27 cellular contexts compared by ENCODE assay signal in genomic region chr12:23750923-23751322, GRCh38.
"Had no signal": no experiment of that assay in that cellular context is flagged by ENCODE, and none has a peak within 500 bp of the region (broad histone marks: within the 10 kb centered on the region; RNA-seq: fewer than 3 reads in every experiment).

No MANE protein-coding gene starts in this region.

- H3K4me3 Mint-ChIP-seq: effector memory CD8-positive, alpha-beta T cell; memory B cell; mesothelial cell of epicardium; naive B cell; natural killer cell treated with Interleukin-12 subunit alpha and Interleukin-12 subunit beta and Interleukin-15 and Interleukin-18, amount 100 ng/mL, for 72 hours; stimulated activated naive CD8-positive, alpha-beta T cell treated with anti-CD3 and anti-CD28 coated beads, Interleukin-15, amount 100 ng/mL, for 72 hours had no signal

- DNase-seq: dermis blood vessel endothelial cell; effector memory CD8-positive, alpha-beta T cell; erythroblast; esophagus squamous epithelium; head of caudate nucleus; mucosa of descending colon; naive B cell; occipital lobe; ovary; posterior cingulate gyrus; right lobe of liver; small intestine; stimulated activated CD4-positive, alpha-beta T cell treated with anti-CD3 and anti-CD28 coated beads, Interleukin-12 subunit alpha, Interleukin-12 subunit beta, amount 100 ng/mL, for 4 hours; stimulated activated CD4-positive, alpha-beta T cell treated with anti-CD3 and anti-CD28 coated beads, Interleukin-1b, Interleukin-23, amount 100 ng/mL, for 48 hours; stimulated activated CD4-positive, alpha-beta T cell treated with anti-CD3 and anti-CD28 coated beads, Interleukin-4, amount 100 ng/mL, for 1 hour; stimulated activated CD8-positive, alpha-beta memory T cell treated with anti-CD3 and anti-CD28 coated beads, Interleukin-4, amount 100 ng/mL, for 48 hours; stimulated activated naive CD4-positive, alpha-beta T cell; stimulated activated naive CD8-positive, alpha-beta T cell treated with anti-CD3 and anti-CD28 coated beads, Interleukin-15, amount 100 ng/mL, for 72 hours; transverse colon had no signal

- H3K9me3 ChIP-seq: esophagus squamous epithelium, mucosa of descending colon, ovary, right lobe of liver, suprapubic skin, transverse colon, vagina had no signal

- H3K27me3 ChIP-seq: esophagus squamous epithelium, ovary, right lobe of liver, suprapubic skin, transverse colon, vagina had no signal

- H3K36me3 Mint-ChIP-seq: memory B cell; mesothelial cell of epicardium; naive B cell; natural killer cell treated with Interleukin-12 subunit alpha and Interleukin-12 subunit beta and Interleukin-15 and Interleukin-18, amount 100 ng/mL, for 72 hours had no signal

- H3K4me1 Mint-ChIP-seq: memory B cell; naive B cell; stimulated activated naive CD8-positive, alpha-beta T cell treated with anti-CD3 and anti-CD28 coated beads, Interleukin-15, amount 100 ng/mL, for 72 hours had no signal

- H3K27me3 Mint-ChIP-seq: effector memory CD8-positive, alpha-beta T cell; memory B cell; naive B cell; natural killer cell treated with Interleukin-12 subunit alpha and Interleukin-12 subunit beta and Interleukin-15 and Interleukin-18, amount 100 ng/mL, for 72 hours; stimulated activated naive CD8-positive, alpha-beta T cell treated with anti-CD3 and anti-CD28 coated beads, Interleukin-15, amount 100 ng/mL, for 72 hours had no signal

- H3K9me3 Mint-ChIP-seq: memory B cell had no signal

- H3K27ac Mint-ChIP-seq: effector memory CD8-positive, alpha-beta T cell; memory B cell; mesothelial cell of epicardium; naive B cell; natural killer cell treated with Interleukin-12 subunit alpha and Interleukin-12 subunit beta and Interleukin-15 and Interleukin-18, amount 100 ng/mL, for 72 hours; stimulated activated naive CD8-positive, alpha-beta T cell treated with anti-CD3 and anti-CD28 coated beads, Interleukin-15, amount 100 ng/mL, for 72 hours had no signal

- H3K4me1 ChIP-seq: esophagus squamous epithelium, right lobe of liver, suprapubic skin, transverse colon, vagina had no signal

- ATAC-seq: effector memory CD8-positive, alpha-beta T cell; left lobe of liver; mucosa of descending colon; natural killer cell treated with Interleukin-12 subunit alpha and Interleukin-12 subunit beta and Interleukin-15 and Interleukin-18, amount 100 ng/mL, for 72 hours; right lobe of liver; stimulated activated naive CD8-positive, alpha-beta T cell treated with anti-CD3 and anti-CD28 coated beads, Interleukin-15, amount 100 ng/mL, for 72 hours had no signal

- H3K36me3 ChIP-seq: esophagus squamous epithelium, ovary, right lobe of liver, suprapubic skin, transverse colon, vagina had no signal

- H3K4me3 ChIP-seq: coronary artery, esophagus squamous epithelium, lung, mucosa of descending colon, ovary, right lobe of liver, suprapubic skin, transverse colon, vagina had no signal

- H3K27ac ChIP-seq: coronary artery, esophagus squamous epithelium, ovary, right lobe of liver, suprapubic skin, transverse colon, vagina had no signal
